Comparison of ENCODE assay signal across 34 cellular contexts in the genomic region with DNA sequence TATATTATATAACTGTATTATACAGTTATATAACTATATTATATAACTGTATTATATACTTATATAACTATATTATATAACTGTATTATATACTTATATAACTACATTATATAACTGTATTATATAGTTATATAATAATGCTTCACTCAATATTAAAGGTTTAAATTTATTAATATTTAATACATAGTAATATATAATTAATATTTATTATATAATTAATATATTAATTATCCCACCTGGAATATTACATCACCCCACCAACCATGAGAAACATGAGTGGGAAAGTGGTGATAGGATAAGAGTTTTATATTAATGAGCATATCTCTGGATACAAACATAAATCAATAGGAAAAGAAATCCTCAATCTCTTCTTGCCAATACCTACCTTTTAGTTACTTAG.
"Had no signal": no experiment of that assay in that cellular context is flagged by ENCODE, and none has a peak within 500 bp of the region (broad histone marks: within the 10 kb centered on the region; RNA-seq: fewer than 3 reads in every experiment).

No MANE protein-coding gene starts in this region.

- DNase-seq: activated effector memory CD4-positive, alpha-beta T cell treated with anti-CD3 and anti-CD28 coated beads, Interleukin-2, amount 50 U/mL, for 16 hours; activated effector memory CD4-positive, alpha-beta T cell treated with Interleukin-2 at 50 U/mL for 16 hours; activated gamma-delta T cell; activated gamma-delta T cell treated with Interleukin-2 at 50 U/mL for 16 hours; activated naive CD4-positive, alpha-beta T cell; activated naive CD4-positive, alpha-beta T cell treated with anti-CD3 and anti-CD28 coated beads for 36 hours; activated naive CD4-positive, alpha-beta T cell treated with anti-CD3 and anti-CD28 coated beads, Interleukin-2, amount 10 ng/mL, durations not matched to agents 7 days and 5 days; activated naive CD4-positive, alpha-beta T cell treated with anti-CD3 and anti-CD28 coated beads, Interleukin-2, amount 50 U/mL, for 16 hours; activated naive CD4-positive, alpha-beta T cell treated with Interleukin-2 at 50 U/mL for 16 hours; activated naive CD8-positive, alpha-beta T cell treated with anti-CD3 and anti-CD28 coated beads for 36 hours; activated naive CD8-positive, alpha-beta T cell treated with anti-CD3 and anti-CD28 coated beads, Interleukin-2, amount 10 ng/mL, durations not matched to agents 7 days and 5 days; activated naive CD8-positive, alpha-beta T cell treated with anti-CD3 and anti-CD28 coated beads, Interleukin-2, amount 50 U/mL, for 24 hours; activated T-cell treated with anti-CD3 and anti-CD28 coated beads, Interleukin-2, amount 50 U/mL, for 24 hours; activated T-cell treated with anti-CD3 and anti-CD28 coated beads, Interleukin-2, amount 50 U/mL, for 4 hours; activated T-cell treated with anti-CD3 and anti-CD28 coated beads, Interleukin-2, amount 50 U/mL, for 48 hours; activated T-cell treated with anti-CD3 and anti-CD28 coated beads, Interleukin-2, amount 50 U/mL, for 72 hours; adrenal gland; amniotic stem cell; amygdala; anterior cingulate cortex; aorta; body of pancreas; brain microvascular endothelial cell; caudate nucleus; central memory CD4-positive, alpha-beta T cell; cerebellar nuclear complex had no signal

- ATAC-seq: activated naive CD4-positive, alpha-beta T cell treated with anti-CD3 and anti-CD28 coated beads, Interleukin-2, amount 50 U/mL, for 72 hours; activated naive CD8-positive, alpha-beta T cell treated with anti-CD3 and anti-CD28 coated beads, Interleukin-2, amount 50 U/mL, for 24 hours; activated T-cell treated with anti-CD3 and anti-CD28 coated beads, Interleukin-2, amount 50 U/mL, for 4 hours; activated T-cell treated with anti-CD3 and anti-CD28 coated beads, Interleukin-2, amount 50 U/mL, for 72 hours; activated T-helper 17 cell treated with anti-CD3 and anti-CD28 coated beads, Interleukin-2, amount 50 U/mL, for 72 hours; body of pancreas had no signal

- H3K27ac Mint-ChIP-seq: activated naive CD4-positive, alpha-beta T cell treated with anti-CD3 and anti-CD28 coated beads for 36 hours; activated naive CD4-positive, alpha-beta T cell treated with anti-CD3 and anti-CD28 coated beads, Interleukin-2, amount 10 ng/mL, durations not matched to agents 7 days and 5 days; activated naive CD4-positive, alpha-beta T cell treated with anti-CD3 and anti-CD28 coated beads, Interleukin-2, amount 50 U/mL, for 24 hours; activated naive CD4-positive, alpha-beta T cell treated with anti-CD3 and anti-CD28 coated beads, Interleukin-2, amount 50 U/mL, for 72 hours; activated naive CD8-positive, alpha-beta T cell; activated naive CD8-positive, alpha-beta T cell treated with anti-CD3 and anti-CD28 coated beads for 36 hours; activated naive CD8-positive, alpha-beta T cell treated with anti-CD3 and anti-CD28 coated beads, Interleukin-2, amount 10 ng/mL, durations not matched to agents 7 days and 5 days; activated naive CD8-positive, alpha-beta T cell treated with anti-CD3 and anti-CD28 coated beads, Interleukin-2, amount 50 U/mL, for 24 hours; activated T-cell treated with anti-CD3 and anti-CD28 coated beads, Interleukin-2, amount 50 U/mL, for 24 hours; activated T-cell treated with anti-CD3 and anti-CD28 coated beads, Interleukin-2, amount 50 U/mL, for 72 hours; activated T-helper 1 cell treated with anti-CD3 and anti-CD28 coated beads, Interleukin-12 subunit alpha, Interleukin-12 subunit beta, Interleukin-2, Interleukin-4 antibody, amounts not matched to agents 30 ng/mL and 10 ng/mL and 1 ng/mL, durations not matched to agents 14 hours and 24 hours and 36 hours; activated T-helper 17 cell treated with anti-CD3 and anti-CD28 coated beads, Interleukin-2, amount 50 U/mL, for 72 hours; activated T-helper 2 cell treated with anti-CD3 and anti-CD28 coated beads, Interferon-gamma antibody, Interleukin-2, Interleukin-4, amounts not matched to agents 10 μg/mL and 5 μg/mL and 100 μg/mL, durations not matched to agents 14 hours and 24 hours and 36 hours; brain had no signal

- H3K4me3 Mint-ChIP-seq: activated naive CD4-positive, alpha-beta T cell treated with anti-CD3 and anti-CD28 coated beads for 36 hours; activated naive CD4-positive, alpha-beta T cell treated with anti-CD3 and anti-CD28 coated beads, Interleukin-2, amount 10 ng/mL, durations not matched to agents 7 days and 5 days; activated naive CD4-positive, alpha-beta T cell treated with anti-CD3 and anti-CD28 coated beads, Interleukin-2, amount 50 U/mL, for 24 hours; activated naive CD8-positive, alpha-beta T cell; activated naive CD8-positive, alpha-beta T cell treated with anti-CD3 and anti-CD28 coated beads for 36 hours; activated naive CD8-positive, alpha-beta T cell treated with anti-CD3 and anti-CD28 coated beads, Interleukin-2, amount 10 ng/mL, durations not matched to agents 7 days and 5 days; activated naive CD8-positive, alpha-beta T cell treated with anti-CD3 and anti-CD28 coated beads, Interleukin-2, amount 50 U/mL, for 24 hours; activated T-cell treated with anti-CD3 and anti-CD28 coated beads, Interleukin-2, amount 50 U/mL, for 24 hours; activated T-cell treated with anti-CD3 and anti-CD28 coated beads, Interleukin-2, amount 50 U/mL, for 4 hours; activated T-cell treated with anti-CD3 and anti-CD28 coated beads, Interleukin-2, amount 50 U/mL, for 72 hours; activated T-helper 1 cell treated with anti-CD3 and anti-CD28 coated beads, Interleukin-12 subunit alpha, Interleukin-12 subunit beta, Interleukin-2, Interleukin-4 antibody, amounts not matched to agents 30 ng/mL and 10 ng/mL and 1 ng/mL, durations not matched to agents 14 hours and 24 hours and 36 hours; activated T-helper 17 cell treated with anti-CD3 and anti-CD28 coated beads, Interleukin-2, amount 50 U/mL, for 72 hours; brain; central memory CD8-positive, alpha-beta T cell had no signal

- H3K4me1 Mint-ChIP-seq: activated naive CD4-positive, alpha-beta T cell treated with anti-CD3 and anti-CD28 coated beads, Interleukin-2, amount 10 ng/mL, durations not matched to agents 7 days and 5 days; activated naive CD4-positive, alpha-beta T cell treated with anti-CD3 and anti-CD28 coated beads, Interleukin-2, amount 50 U/mL, for 24 hours; activated naive CD8-positive, alpha-beta T cell treated with anti-CD3 and anti-CD28 coated beads for 36 hours; activated naive CD8-positive, alpha-beta T cell treated with anti-CD3 and anti-CD28 coated beads, Interleukin-2, amount 10 ng/mL, durations not matched to agents 7 days and 5 days; activated naive CD8-positive, alpha-beta T cell treated with anti-CD3 and anti-CD28 coated beads, Interleukin-2, amount 50 U/mL, for 24 hours; activated T-helper 17 cell treated with anti-CD3 and anti-CD28 coated beads, Interleukin-2, amount 50 U/mL, for 72 hours; central memory CD8-positive, alpha-beta T cell had no signal

- H3K27me3 Mint-ChIP-seq: activated naive CD4-positive, alpha-beta T cell treated with anti-CD3 and anti-CD28 coated beads, Interleukin-2, amount 10 ng/mL, durations not matched to agents 7 days and 5 days; activated naive CD4-positive, alpha-beta T cell treated with anti-CD3 and anti-CD28 coated beads, Interleukin-2, amount 50 U/mL, for 24 hours; activated naive CD8-positive, alpha-beta T cell; activated naive CD8-positive, alpha-beta T cell treated with anti-CD3 and anti-CD28 coated beads for 36 hours; activated naive CD8-positive, alpha-beta T cell treated with anti-CD3 and anti-CD28 coated beads, Interleukin-2, amount 10 ng/mL, durations not matched to agents 7 days and 5 days; activated naive CD8-positive, alpha-beta T cell treated with anti-CD3 and anti-CD28 coated beads, Interleukin-2, amount 50 U/mL, for 24 hours; activated T-cell treated with anti-CD3 and anti-CD28 coated beads, Interleukin-2, amount 50 U/mL, for 24 hours; activated T-helper 17 cell treated with anti-CD3 and anti-CD28 coated beads, Interleukin-2, amount 50 U/mL, for 72 hours; central memory CD8-positive, alpha-beta T cell had no signal

- H3K36me3 Mint-ChIP-seq: activated naive CD4-positive, alpha-beta T cell treated with anti-CD3 and anti-CD28 coated beads, Interleukin-2, amount 10 ng/mL, durations not matched to agents 7 days and 5 days; activated naive CD4-positive, alpha-beta T cell treated with anti-CD3 and anti-CD28 coated beads, Interleukin-2, amount 50 U/mL, for 24 hours; activated naive CD4-positive, alpha-beta T cell treated with anti-CD3 and anti-CD28 coated beads, Interleukin-2, amount 50 U/mL, for 72 hours; activated naive CD8-positive, alpha-beta T cell; activated naive CD8-positive, alpha-beta T cell treated with anti-CD3 and anti-CD28 coated beads for 36 hours; activated naive CD8-positive, alpha-beta T cell treated with anti-CD3 and anti-CD28 coated beads, Interleukin-2, amount 10 ng/mL, durations not matched to agents 7 days and 5 days; brain had no signal
